ENCODE assay signal across 8 cellular contexts in the genomic region with DNA sequence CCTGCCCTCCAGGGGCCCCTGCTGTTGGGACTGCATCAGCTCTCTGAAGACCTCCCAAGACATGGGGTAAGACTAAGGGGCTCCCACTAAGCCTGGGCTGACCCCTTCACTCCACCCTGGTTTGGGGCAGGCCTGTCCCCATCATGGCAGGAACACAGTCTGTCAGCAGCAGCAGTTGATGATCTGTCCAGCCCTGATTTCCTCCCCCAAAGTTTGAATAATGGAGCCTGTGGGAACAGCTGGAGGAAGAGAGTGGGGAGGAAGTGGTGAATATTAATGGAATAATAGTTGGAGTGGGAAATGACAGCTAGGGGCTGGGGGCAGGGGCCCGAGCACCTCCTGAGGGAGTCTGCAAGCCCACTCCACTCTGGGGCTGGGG. TPM values are rescaled to one million over a fixed set of nuclear protein-coding genes. Genes with fewer than 3 reads are reported as not detected.
DNase-seq lines count a peak whose midpoint lies in the region; ATAC-seq and TF ChIP-seq lines count a peak whose summit lies in the region.

No MANE protein-coding gene starts in this region.

- H3K9ac ChIP-seq in colonic mucosa (ENCODE audit: low read depth in 2 of 2, low read length in 2 of 2): peak overlapping the region; percentile 54 to 99
- H3K9ac ChIP-seq in muscle layer of colon (ENCODE audit: low read length): peak overlapping the region; percentile 57

- ATAC-seq in heart left ventricle (no peak), upper lobe of right lung (no peak), HG03175 (IDR thresholded peaks at IDR 0.05; ENCODE audit: unreplicated experiment) (no peak), GM21717 (IDR thresholded peaks at IDR 0.05; ENCODE audit: unreplicated experiment) (no peak)

- H3K9me3 ChIP-seq in heart left ventricle (no peaks in the 10 kb centered on the region), colonic mucosa (no peaks in the 10 kb centered on the region), muscle layer of colon (ENCODE audit: low read length) (no peaks in the 10 kb centered on the region), upper lobe of right lung (no peaks in the 10 kb centered on the region)

- no peak for DNase-seq in heart left ventricle
- no peak for DNase-seq in cardiac septum (ENCODE audit: low spot score)
- DNase-seq in colonic mucosa: no peak
- DNase-seq in upper lobe of right lung: no peak
- no peak for DNase-seq in ureter (ENCODE audit: low spot score)

- TF ChIP-seq CTCF in heart left ventricle (IDR thresholded peaks at IDR 0.05): peak in 1 of 12 donors; percentile 2
- TF ChIP-seq CTCF in colonic mucosa (IDR thresholded peaks at IDR 0.05): no peak
- no peak for TF ChIP-seq CTCF in upper lobe of right lung (IDR thresholded peaks at IDR 0.05)

- 40 to 60% (median 57%) methylated on average over 1 of the region's 1 CpG for WGBS in heart left ventricle, 4 donors

- intact Hi-C loops in heart left ventricle (cut with DNase I): loop anchor here in 2 of 10 donors (5.0 to 10.0 kb wide), 2 partner anchors 106 to 114 kb away; partner anchors contain the start of gene CCDC97 (in 1 of the 2)
- intact Hi-C loops in cardiac septum (cut with DNase I): loop anchor here (5.0 kb wide), 2 partner anchors 101 to 166 kb away; partner anchors contain the start of gene HNRNPUL1
- intact Hi-C loops in colonic mucosa (cut with DNase I): no loop called here
- intact Hi-C loops in upper lobe of right lung (cut with DNase I): no loop called here

- H3K36me3 ChIP-seq in heart left ventricle: peaks cover 0 to 50% (median 34%) of the 10 kb centered on the region in 9 donors
- no peaks in the 10 kb centered on the region for H3K36me3 ChIP-seq in colonic mucosa
- H3K36me3 ChIP-seq in muscle layer of colon (ENCODE audit: insufficient read depth, low read length): peaks cover 30% of the 10 kb centered on the region
- H3K36me3 ChIP-seq in upper lobe of right lung: peaks cover 51% of the 10 kb centered on the region

- H3K4me3 ChIP-seq in heart left ventricle: peak overlapping the region in 10 of 12 donors; percentile 40 to 84 (median 64)
- H3K4me3 ChIP-seq in colonic mucosa: peak overlapping the region; percentile 57
- peak overlapping the region; percentile 83 to 93 for H3K4me3 ChIP-seq in muscle layer of colon (ENCODE audit: low read depth in 1 of 2, low read length in 2 of 2)
- peak overlapping the region; percentile 68 for H3K4me3 ChIP-seq in upper lobe of right lung

- peak overlapping the region; percentile 51 to 95 (median 92) for H3K27ac ChIP-seq in heart left ventricle
- peak overlapping the region; percentile 76 for H3K27ac ChIP-seq in colonic mucosa
- peak overlapping the region; percentile 1 for H3K27ac ChIP-seq in muscle layer of colon (ENCODE audit: low read depth, low read length)
- H3K27ac ChIP-seq in upper lobe of right lung: peak overlapping the region; percentile 87

- no peak for TF ChIP-seq POLR2A in heart left ventricle (IDR thresholded peaks at IDR 0.05)

- H3K27me3 ChIP-seq in heart left ventricle (no peaks in the 10 kb centered on the region), colonic mucosa (no peaks in the 10 kb centered on the region), muscle layer of colon (ENCODE audit: control insufficient read depth in 1 of 2, insufficient read depth in 2 of 2, low read length in 2 of 2) (no peaks in the 10 kb centered on the region), upper lobe of right lung (no peaks in the 10 kb centered on the region)

- H3K4me1 ChIP-seq in heart left ventricle (peaks cover 7 to 80% (median 50%) of the 10 kb centered on the region in 12 donors), colonic mucosa (no peaks in the 10 kb centered on the region), muscle layer of colon (ENCODE audit: insufficient read depth, low read length) (peaks cover 19% of the 10 kb centered on the region), upper lobe of right lung (peaks cover 34% of the 10 kb centered on the region)

RNA-seq across cellular contexts. Expression of gene B3GNT8, which starts 1.3 kb away (rescaled TPM):
- total RNA-seq in heart left ventricle (10 to 100 TPM in 3 of 9 donors, 1 to 10 TPM in 6; 6.4 to 11.5 (median 9.4) TPM), cardiac septum (3.9 TPM), colonic mucosa (10 to 100 TPM; 26.5 to 34.1 TPM), upper lobe of right lung (31.3 TPM), ureter (4.6 TPM)
- 10 to 100 TPM in 1 of 2 donors, 1 to 10 TPM in 1; 5.0 to 12.6 TPM for polyA plus RNA-seq in heart left ventricle

RNA-seq across cellular contexts. Expression of gene DMAC2, which starts 11.2 kb away (rescaled TPM):
- total RNA-seq in heart left ventricle (100 to 1,000 TPM in 6 of 9 donors, 10 to 100 TPM in 3; 67.9 to 138 (median 102) TPM), cardiac septum (84.4 TPM), colonic mucosa (10 to 100 TPM; 48.0 to 61.8 TPM), upper lobe of right lung (54.9 TPM), ureter (33.6 TPM)
- polyA plus RNA-seq in heart left ventricle: 100 to 1,000 TPM; 121 to 130 TPM

RNA-seq across cellular contexts. Expression of gene ERICH4, which starts 14.5 kb away (rescaled TPM):
- total RNA-seq in heart left ventricle (under 1 TPM in 1 of 9 donors, not detected in 8; 0.30 TPM), cardiac septum (not detected), colonic mucosa (not detected), upper lobe of right lung (not detected), ureter (not detected)
- polyA plus RNA-seq in heart left ventricle: under 1 TPM in 1 of 2 donors, not detected in 1; 0.10 TPM

RNA-seq across cellular contexts. Expression of gene BCKDHA, which starts 30.9 kb away (rescaled TPM):
- total RNA-seq in heart left ventricle (100 to 1,000 TPM in 2 of 9 donors, 10 to 100 TPM in 7; 32.0 to 149 (median 39.2) TPM), cardiac septum (36.9 TPM), colonic mucosa (10 to 100 TPM; 18.8 to 31.7 TPM), upper lobe of right lung (15.0 TPM), ureter (19.8 TPM)
- polyA plus RNA-seq in heart left ventricle: 10 to 100 TPM; 39.1 to 74.4 TPM

RNA-seq across cellular contexts. Expression of gene EXOSC5, which starts 31.3 kb away (rescaled TPM):
- 10 to 100 TPM in 8 of 9 donors, 1 to 10 TPM in 1; 9.6 to 18.6 (median 13.7) TPM for total RNA-seq in heart left ventricle
- polyA plus RNA-seq in heart left ventricle: 10 to 100 TPM; 21.2 to 40.4 TPM
- total RNA-seq in cardiac septum: 9.0 TPM
- total RNA-seq in colonic mucosa: 10 to 100 TPM; 11.5 to 33.5 TPM
- 12.4 TPM for total RNA-seq in upper lobe of right lung
- 21.6 TPM for total RNA-seq in ureter

Comparison
In these comparisons a context has a peak if more than half of its experiments do, and no peak if none do; other contexts are left out.
1. H3K27ac ChIP-seq: peak in every context shown above with its lines; median percentile 92 in heart left ventricle; 87 in upper lobe of right lung; 76 in colonic mucosa; 1 in muscle layer of colon.